ENCODE assay signal across 1 cellular context in the genomic region with DNA sequence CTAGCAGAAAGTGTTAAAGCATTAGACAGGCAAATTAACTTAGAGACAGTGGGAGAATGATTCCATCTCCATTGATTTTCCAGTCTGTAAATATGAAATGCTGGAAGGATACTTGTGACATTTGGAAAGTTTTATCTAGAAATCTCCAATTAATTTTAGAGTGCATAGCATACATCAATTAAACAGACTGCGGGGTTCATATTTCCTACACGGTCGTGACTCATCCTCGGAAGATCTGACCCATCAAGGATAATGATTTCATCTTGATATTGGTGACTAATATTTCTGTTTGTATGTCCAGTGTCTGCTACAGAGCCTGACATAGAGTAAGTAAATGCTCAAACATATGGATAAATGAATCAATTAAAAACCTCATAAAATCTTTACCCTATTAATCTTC.
TF ChIP-seq lines count a peak whose summit lies in the region.

No MANE protein-coding gene starts in this region.

TF ChIP-seq in HCT116, 20 proteins besides CTCF, POLR2A, EP300 and RAD21:
- TF ChIP-seq TCF7L2 (IDR thresholded peaks at IDR 0.05; ENCODE audit: borderline replicate concordance, extremely low read depth, insufficient read depth, insufficient read length): no peak
- TF ChIP-seq FOSL1 (IDR thresholded peaks at IDR 0.05; ENCODE audit: low read depth): peak; percentile 46; the same call in 1 of the 2 replicates
- no peak for TF ChIP-seq SP1 (IDR thresholded peaks at IDR 0.05; ENCODE audit: low read depth)
- 0 out of 2 replicates have a peak, but pooled peaks have one; percentile 12 for TF ChIP-seq JUND (IDR thresholded peaks at IDR 0.05)
- TF ChIP-seq ELF1 (IDR thresholded peaks at IDR 0.05; ENCODE audit: borderline replicate concordance, low read depth): no peak
- TF ChIP-seq, protein P1, sequence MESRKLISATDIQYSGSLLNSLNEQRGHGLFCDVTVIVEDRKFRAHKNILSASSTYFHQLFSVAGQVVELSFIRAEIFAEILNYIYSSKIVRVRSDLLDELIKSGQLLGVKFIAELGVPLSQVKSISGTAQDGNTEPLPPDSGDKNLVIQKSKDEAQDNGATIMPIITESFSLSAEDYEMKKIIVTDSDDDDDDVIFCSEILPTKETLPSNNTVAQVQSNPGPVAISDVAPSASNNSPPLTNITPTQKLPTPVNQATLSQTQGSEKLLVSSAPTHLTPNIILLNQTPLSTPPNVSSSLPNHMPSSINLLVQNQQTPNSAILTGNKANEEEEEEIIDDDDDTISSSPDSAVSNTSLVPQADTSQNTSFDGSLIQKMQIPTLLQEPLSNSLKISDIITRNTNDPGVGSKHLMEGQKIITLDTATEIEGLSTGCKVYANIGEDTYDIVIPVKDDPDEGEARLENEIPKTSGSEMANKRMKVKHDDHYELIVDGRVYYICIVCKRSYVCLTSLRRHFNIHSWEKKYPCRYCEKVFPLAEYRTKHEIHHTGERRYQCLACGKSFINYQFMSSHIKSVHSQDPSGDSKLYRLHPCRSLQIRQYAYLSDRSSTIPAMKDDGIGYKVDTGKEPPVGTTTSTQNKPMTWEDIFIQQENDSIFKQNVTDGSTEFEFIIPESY (IDR thresholded peaks at IDR 0.05; ENCODE audit: extremely low read depth, insufficient replicate concordance, low read length): no peak
